Comparison of ENCODE assay signal across 19 cellular contexts in the genomic region with DNA sequence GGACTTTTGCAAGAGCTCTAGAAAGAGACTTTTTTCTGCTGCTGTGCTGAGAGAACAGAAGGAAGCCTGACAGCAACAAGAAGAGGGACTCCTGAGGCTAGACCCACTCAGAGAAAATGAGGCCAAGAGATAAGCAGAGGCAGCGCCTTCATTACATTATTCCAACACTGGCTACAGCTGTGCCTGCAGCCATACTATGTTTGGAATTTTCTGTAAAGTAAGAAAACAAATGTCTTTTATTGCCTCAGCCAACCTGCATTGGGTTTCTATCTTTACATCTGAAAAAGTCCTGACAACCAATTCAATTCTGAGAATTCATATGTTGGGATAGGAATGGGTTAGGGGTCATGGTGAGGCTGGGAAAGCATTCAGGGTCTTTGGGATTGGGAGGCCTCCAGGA. TPM values are rescaled to one million over a fixed set of nuclear protein-coding genes. Genes with fewer than 3 reads are reported as not detected.
DNase-seq lines count a peak whose midpoint lies in the region; ATAC-seq and TF ChIP-seq lines count a peak whose summit lies in the region.
"Had no signal": no experiment of that assay in that cellular context is flagged by ENCODE, and none has a peak within 500 bp of the region (broad histone marks: within the 10 kb centered on the region; RNA-seq: fewer than 3 reads in every experiment).

No MANE protein-coding gene starts in this region.

- no peak for ATAC-seq in HG03039 (IDR thresholded peaks at IDR 0.05; ENCODE audit: unreplicated experiment)

- H3K27ac Mint-ChIP-seq in CD14-positive monocyte = peak overlapping the region in 6 of 7 donors; percentile 65 to 83 (median 78)
- H3K27ac Mint-ChIP-seq: CD4-positive, alpha-beta memory T cell; CD4-positive, CD25-positive, alpha-beta regulatory T cell; CD8-positive, alpha-beta memory T cell had no signal

- DNase-seq in CD14-positive monocyte (ENCODE audit: low spot score) = no peak
- DNase-seq in RWPE1 (ENCODE audit: low spot score) = no peak
- peak; percentile 41 for DNase-seq in islet precursor cell
- no peak for DNase-seq in NCI-H2196 treated with DMSO at 0.1 percent for 48 hours (lab: John Stamatoyannopoulos, UW; ENCODE audit: unreplicated experiment)
- no peak for DNase-seq in activated CD4-positive, alpha-beta T cell treated with anti-CD3 and anti-CD28 coated beads, Interleukin-2, amount 50 U/mL, for 1 hour
- DNase-seq in right atrium auricular region (ENCODE audit: low spot score) = no peak
- DNase-seq: 8988T; ACHN; CD4-positive, alpha-beta memory T cell; CD4-positive, CD25-positive, alpha-beta regulatory T cell; CD8-positive, alpha-beta memory T cell; COR-L47; DMS79 treated with DMSO at 0.1 percent for 48 hours; GF-D8 had no signal

- POLR2A ChIA-PET in RWPE1 (lab: Yijun Ruan, JAX; ENCODE audit: low non-redundant PET) = no interaction called here

- H3K27ac ChIP-seq in RWPE1 = peak overlapping the region; percentile 58
- H3K27ac ChIP-seq in right atrium auricular region = no peak overlapping the region
- H3K27ac ChIP-seq: C4-2B had no signal

- no peak overlapping the region for H3K4me3 Mint-ChIP-seq in CD14-positive monocyte
- H3K4me3 Mint-ChIP-seq: CD4-positive, alpha-beta memory T cell; CD4-positive, CD25-positive, alpha-beta regulatory T cell; CD8-positive, alpha-beta memory T cell had no signal

- peaks cover 0 to 4% (median 4%) of the 10 kb centered on the region in 3 donors for H3K27me3 Mint-ChIP-seq in CD14-positive monocyte (ENCODE audit: low read depth in 3 of 3)
- H3K27me3 Mint-ChIP-seq: CD4-positive, CD25-positive, alpha-beta regulatory T cell had no signal

- no peaks in the 10 kb centered on the region for H3K36me3 ChIP-seq in right atrium auricular region
- H3K36me3 ChIP-seq: BLaER1 treated with 17β-estradiol and CSF1 and Interleukin-3, amounts not matched to agents 10 nM and 100 nM had no signal

- no peaks in the 10 kb centered on the region for H3K27me3 ChIP-seq in right atrium auricular region
- H3K27me3 ChIP-seq: BLaER1 treated with 17β-estradiol and CSF1 and Interleukin-3, amounts not matched to agents 10 nM and 100 nM had no signal

- CTCF ChIA-PET in RWPE1 (lab: Yijun Ruan, JAX) = interaction anchor here (0.6 kb wide), 1 partner anchor 30 kb away, joined by 3 read pairs; no protein-coding TSS in a partner anchor

- no peak for TF ChIP-seq CTCF in CD14-positive monocyte (IDR thresholded peaks at IDR 0.05)
- TF ChIP-seq CTCF in RWPE1 (conservative IDR thresholded peaks at IDR 0.05; ENCODE audit: low read depth) = no peak
- TF ChIP-seq CTCF in right atrium auricular region (IDR thresholded peaks at IDR 0.05) = no peak

- no peaks in the 10 kb centered on the region for H3K9me3 ChIP-seq in right atrium auricular region
- H3K9me3 ChIP-seq: BLaER1 treated with 17β-estradiol and CSF1 and Interleukin-3, amounts not matched to agents 10 nM and 100 nM had no signal

- no peaks in the 10 kb centered on the region for H3K4me1 ChIP-seq in right atrium auricular region

- no peaks in the 10 kb centered on the region for H3K36me3 Mint-ChIP-seq in CD14-positive monocyte
- H3K36me3 Mint-ChIP-seq: CD4-positive, alpha-beta memory T cell; CD4-positive, CD25-positive, alpha-beta regulatory T cell; CD8-positive, alpha-beta memory T cell had no signal

- intact Hi-C loops in CD14-positive monocyte (cut with micrococcal nuclease) = loop anchor here in 1 of 2 donors (5.0 kb wide), 1 partner anchor 95 kb away; no protein-coding TSS in a partner anchor

- H3K4me3 ChIP-seq in right atrium auricular region = no peak overlapping the region
- H3K4me3 ChIP-seq: BLaER1 treated with 17β-estradiol and CSF1 and Interleukin-3, amounts not matched to agents 10 nM and 100 nM had no signal

- no peaks in the 10 kb centered on the region for H3K9me3 Mint-ChIP-seq in CD14-positive monocyte
- H3K9me3 Mint-ChIP-seq: CD4-positive, alpha-beta memory T cell; CD4-positive, CD25-positive, alpha-beta regulatory T cell; CD8-positive, alpha-beta memory T cell had no signal

- H3K4me1 Mint-ChIP-seq in CD14-positive monocyte = peaks cover 19% of the 10 kb centered on the region
- H3K4me1 Mint-ChIP-seq: CD4-positive, CD25-positive, alpha-beta regulatory T cell had no signal

RNA-seq across cellular contexts. Expression of a gene that starts 33.7 kb away (rescaled TPM):
- polyA plus RNA-seq in CD14-positive monocyte = not detected
- total RNA-seq in right atrium auricular region = not detected
- total RNA-seq: A673; CD4-positive, alpha-beta memory T cell; CD4-positive, CD25-positive, alpha-beta regulatory T cell; CD8-positive, alpha-beta memory T cell had no signal
- polyA plus RNA-seq: BJ; CD4-positive, alpha-beta memory T cell; CD8-positive, alpha-beta memory T cell had no signal
